11 cellular contexts compared by ENCODE assay signal in the genomic region with DNA sequence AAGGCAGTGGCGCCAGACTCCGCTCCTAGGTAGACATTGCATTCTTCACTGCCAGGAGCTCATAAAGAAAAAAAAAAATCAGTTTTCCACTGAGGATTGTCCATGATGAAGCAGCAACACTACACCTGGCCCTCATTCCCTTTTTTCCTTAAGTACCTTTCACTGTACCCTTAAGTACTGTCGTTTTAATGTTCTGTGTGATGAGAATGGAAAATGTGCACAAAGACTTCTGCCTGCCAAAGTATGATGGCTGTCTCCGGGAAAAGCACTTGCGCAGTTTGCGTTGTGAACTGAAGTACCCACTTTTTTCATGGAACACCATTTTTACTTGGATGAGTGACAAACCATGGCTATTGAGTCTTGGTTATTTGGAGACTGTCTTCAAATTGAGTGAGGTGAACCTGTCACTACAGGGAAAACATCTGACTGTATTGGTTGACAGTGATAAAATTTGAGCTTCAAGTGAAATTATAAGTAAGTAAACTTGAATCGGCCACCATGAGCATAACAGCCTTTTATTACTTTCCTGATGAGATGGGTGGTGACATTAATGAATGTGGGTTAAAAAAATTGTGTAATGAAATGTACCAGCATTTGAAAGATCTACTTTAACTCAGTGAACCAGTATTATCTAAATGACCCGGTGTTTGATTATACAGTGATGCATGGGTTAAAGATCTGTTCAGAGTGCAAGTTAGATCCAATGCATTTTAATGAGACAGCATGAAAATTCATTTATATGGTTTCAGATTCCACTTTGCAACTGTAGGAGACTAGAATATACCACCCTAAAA.
DNase-seq lines count a peak whose midpoint lies in the region; ATAC-seq, FAIRE-seq and TF ChIP-seq lines count a peak whose summit lies in the region.
"Had no signal": no experiment of that assay in that cellular context is flagged by ENCODE, and none has a peak within 500 bp of the region (broad histone marks: within the 10 kb centered on the region; RNA-seq: fewer than 3 reads in every experiment).

No MANE protein-coding gene starts in this region.

- no peaks in the 10 kb centered on the region for H3K27me3 Mint-ChIP-seq in activated T-cell treated with anti-CD3 and anti-CD28 coated beads, Interleukin-2, amount 50 U/mL, for 24 hours
- H3K27me3 Mint-ChIP-seq in activated naive CD8-positive, alpha-beta T cell treated with anti-CD3 and anti-CD28 coated beads for 36 hours = no peaks in the 10 kb centered on the region

- H2AFZ ChIP-seq in HepG2 (ENCODE audit: low read length) = no peak overlapping the region

- intact Hi-C loops in head of caudate nucleus (cut with DNase I) (no loop called here), HepG2 (cut with micrococcal nuclease; ENCODE audit: unreplicated experiment) (no loop called here)

- no peak overlapping the region for H3K9ac ChIP-seq in HepG2 (ENCODE audit: insufficient read depth, low read depth, low read length)

- H3K27ac Mint-ChIP-seq in activated T-cell treated with anti-CD3 and anti-CD28 coated beads, Interleukin-2, amount 50 U/mL, for 24 hours = peak overlapping the region; percentile 98
- peak overlapping the region; percentile 98 for H3K27ac Mint-ChIP-seq in activated naive CD8-positive, alpha-beta T cell treated with anti-CD3 and anti-CD28 coated beads for 36 hours

- peaks cover 85% of the 10 kb centered on the region for H3K79me2 ChIP-seq in HepG2 (ENCODE audit: insufficient read depth, low read length)

- H3K4me2 ChIP-seq in HepG2 (ENCODE audit: low read depth, low read length) = no peak overlapping the region

- TF ChIP-seq RAD21 in HepG2 (CRISPR knock-in tag; IDR thresholded peaks at IDR 0.05) = no peak

- TF ChIP-seq EP300 in HepG2 (IDR thresholded peaks at IDR 0.05; ENCODE audit: low read depth in 2 of 2, low read length in 2 of 2) (no peak), HepG2 (CRISPR knock-in tag; IDR thresholded peaks at IDR 0.05; ENCODE audit: borderline replicate concordance) (no peak)

- H4K20me1 ChIP-seq in HepG2 (ENCODE audit: insufficient read depth, low read length) = no peaks in the 10 kb centered on the region; the same call in 1 of the 2 replicates

- in situ Hi-C loops in HepG2 (cut with HindIII; ENCODE audit: extremely low pct_ligation_motif_present, low pct_unique_long_range_greater_than_20kb) = no loop called here

- FAIRE-seq in small intestine (lab: Jason Lieb, UNC) (no peak), HepG2 (lab: Jason Lieb, UNC) (no peak)

- CTCF ChIA-PET in HepG2 (lab: Yijun Ruan, JAX; ENCODE audit: low intra/inter-chr PET ratio, low total read pairs) = no interaction called here

- no peak for TF ChIP-seq POLR2A in HepG2 (IDR thresholded peaks at IDR 0.05; ENCODE audit: insufficient read depth in 1 of 2, low read depth in 2 of 2, low read length in 2 of 2)

- BruUV-seq in HepG2 (replicated peaks; lab: Mats Ljungman, UMichigan) = no TSS peak

- no peak for TF ChIP-seq CTCF in HepG2 (CRISPR knock-in tag; IDR thresholded peaks at IDR 0.05)

- H3K9me3 ChIP-seq in small intestine (ENCODE audit: control insufficient read depth, low read depth) (no peaks in the 10 kb centered on the region), HepG2 (ENCODE audit: low read length) (no peaks in the 10 kb centered on the region)

- no peaks in the 10 kb centered on the region for H3K9me3 Mint-ChIP-seq in activated T-cell treated with anti-CD3 and anti-CD28 coated beads, Interleukin-2, amount 50 U/mL, for 24 hours
- peaks cover 3% of the 10 kb centered on the region for H3K9me3 Mint-ChIP-seq in activated naive CD8-positive, alpha-beta T cell treated with anti-CD3 and anti-CD28 coated beads for 36 hours

- H3K27me3 ChIP-seq in small intestine (ENCODE audit: control insufficient read depth in 2 of 2, insufficient read depth in 2 of 2, low read length in 2 of 2) = no peaks in the 10 kb centered on the region
- H3K27me3 ChIP-seq in HepG2 (ENCODE audit: control insufficient read depth in 1 of 2, insufficient read depth in 2 of 2, low read length in 2 of 2) = no peaks in the 10 kb centered on the region
- H3K27me3 ChIP-seq: tibial nerve had no signal

- DNase-seq in activated T-cell treated with anti-CD3 and anti-CD28 coated beads, Interleukin-2, amount 50 U/mL, for 24 hours = no peak
- no peak for DNase-seq in activated T-cell treated with anti-CD3 and anti-CD28 coated beads, Interleukin-2, amount 50 U/mL, for 48 hours
- DNase-seq in NCI-H2107 (lab: John Stamatoyannopoulos, UW) = peak; percentile 66
- DNase-seq in activated naive CD8-positive, alpha-beta T cell treated with anti-CD3 and anti-CD28 coated beads for 36 hours = no peak
- peak; percentile 69 for DNase-seq in small intestine
- DNase-seq in pons (ENCODE audit: low spot score) = no peak
- DNase-seq in head of caudate nucleus = no peak
- no peak for DNase-seq in HepG2 (ENCODE audit: low spot score)
- DNase-seq: activated CD4-positive, alpha-beta T cell treated with anti-CD3 and anti-CD28 coated beads, Interleukin-2, amount 50 U/mL, for 1 hour; occipital lobe had no signal

- H3K27ac ChIP-seq in small intestine (ENCODE audit: low read depth in 1 of 2, low read length in 1 of 2) = peak overlapping the region in 1 of 2 donors; percentile 61
- H3K27ac ChIP-seq in HepG2 (ENCODE audit: extremely low read length, insufficient read depth, low read length) = no peak overlapping the region
- H3K27ac ChIP-seq: tibial nerve had no signal

- POLR2A ChIA-PET in HepG2 (lab: Yijun Ruan, JAX) = no interaction called here

- no peak overlapping the region for H3K4me3 ChIP-seq in small intestine (ENCODE audit: low read depth in 1 of 2, low read length in 2 of 2)
- H3K4me3 ChIP-seq in HepG2 (replicated peaks in 1 of 3; ENCODE audit: insufficient read depth in 1 of 3, low read depth in 2 of 3, low read length in 3 of 3) = no peak overlapping the region
- H3K4me3 ChIP-seq: tibial nerve had no signal

- no peak for ATAC-seq in HepG2

- peaks cover 73% of the 10 kb centered on the region for H3K36me3 Mint-ChIP-seq in activated T-cell treated with anti-CD3 and anti-CD28 coated beads, Interleukin-2, amount 50 U/mL, for 24 hours (ENCODE audit: low read depth)
- peaks cover 59% of the 10 kb centered on the region for H3K36me3 Mint-ChIP-seq in activated naive CD8-positive, alpha-beta T cell treated with anti-CD3 and anti-CD28 coated beads for 36 hours

- H3K36me3 ChIP-seq in small intestine (ENCODE audit: control insufficient read depth in 2 of 2, insufficient read depth in 2 of 2, low read length in 2 of 2) = no peaks in the 10 kb centered on the region
- H3K36me3 ChIP-seq in HepG2 (replicated peaks in 1 of 2; ENCODE audit: control insufficient read depth in 1 of 2, insufficient read depth in 2 of 2, low read length in 2 of 2) = peaks cover 4 to 16% of the 10 kb centered on the region in 2 experiments; a peak in 4 of 5 replicates

- peaks cover 94% of the 10 kb centered on the region for H3K4me1 Mint-ChIP-seq in activated T-cell treated with anti-CD3 and anti-CD28 coated beads, Interleukin-2, amount 50 U/mL, for 24 hours (ENCODE audit: low read depth)
- peaks cover 83% of the 10 kb centered on the region for H3K4me1 Mint-ChIP-seq in activated naive CD8-positive, alpha-beta T cell treated with anti-CD3 and anti-CD28 coated beads for 36 hours

- WGBS in small intestine, 3 donors = 74 to 88% (median 84%) methylated on average over 8 of the region's 8 CpGs
- 97% methylated on average over 8 of the region's 8 CpGs for WGBS in HepG2 (ENCODE audit: low lambda C conversion rate)

- H3K4me1 ChIP-seq in small intestine (ENCODE audit: control insufficient read depth in 2 of 2, insufficient read depth in 1 of 2, low read depth in 1 of 2, low read length in 1 of 2) (peaks cover 2 to 8% of the 10 kb centered on the region in 2 donors), HepG2 (ENCODE audit: insufficient read depth, low read length) (peaks cover 49% of the 10 kb centered on the region)

- H3K4me3 Mint-ChIP-seq in activated T-cell treated with anti-CD3 and anti-CD28 coated beads, Interleukin-2, amount 50 U/mL, for 24 hours = peak overlapping the region; percentile 62
- peak overlapping the region; percentile 6 for H3K4me3 Mint-ChIP-seq in activated naive CD8-positive, alpha-beta T cell treated with anti-CD3 and anti-CD28 coated beads for 36 hours

TF ChIP-seq in HepG2, 621 proteins besides CTCF, POLR2A, EP300 and RAD21 (continues in another document):
- TF ChIP-seq KAT7 (CRISPR knock-in tag; IDR thresholded peaks at IDR 0.05; ENCODE audit: borderline replicate concordance) (no peak), HOXD1 (CRISPR knock-in tag; IDR thresholded peaks at IDR 0.05) (no peak), ZNF598 (CRISPR knock-in tag; IDR thresholded peaks at IDR 0.05; ENCODE audit: borderline replicate concordance) (no peak), ETV6 (CRISPR knock-in tag; conservative IDR thresholded peaks at IDR 0.05) (no peak), RFXAP (CRISPR knock-in tag; IDR thresholded peaks at IDR 0.05; ENCODE audit: borderline replicate concordance) (no peak), ZNF816 (CRISPR knock-in tag; IDR thresholded peaks at IDR 0.05; ENCODE audit: borderline replicate concordance) (no peak), ZFP90 (CRISPR knock-in tag; IDR thresholded peaks at IDR 0.05; ENCODE audit: borderline replicate concordance) (no peak), JUN (CRISPR knock-in tag; IDR thresholded peaks at IDR 0.05) (no peak), ZMAT3 (CRISPR knock-in tag; conservative IDR thresholded peaks at IDR 0.05) (no peak), SMAD1 (CRISPR knock-in tag; IDR thresholded peaks at IDR 0.05; ENCODE audit: borderline replicate concordance, low read depth) (no peak), PPARG (CRISPR knock-in tag; conservative IDR thresholded peaks at IDR 0.05) (no peak)
- TF ChIP-seq, protein P1, sequence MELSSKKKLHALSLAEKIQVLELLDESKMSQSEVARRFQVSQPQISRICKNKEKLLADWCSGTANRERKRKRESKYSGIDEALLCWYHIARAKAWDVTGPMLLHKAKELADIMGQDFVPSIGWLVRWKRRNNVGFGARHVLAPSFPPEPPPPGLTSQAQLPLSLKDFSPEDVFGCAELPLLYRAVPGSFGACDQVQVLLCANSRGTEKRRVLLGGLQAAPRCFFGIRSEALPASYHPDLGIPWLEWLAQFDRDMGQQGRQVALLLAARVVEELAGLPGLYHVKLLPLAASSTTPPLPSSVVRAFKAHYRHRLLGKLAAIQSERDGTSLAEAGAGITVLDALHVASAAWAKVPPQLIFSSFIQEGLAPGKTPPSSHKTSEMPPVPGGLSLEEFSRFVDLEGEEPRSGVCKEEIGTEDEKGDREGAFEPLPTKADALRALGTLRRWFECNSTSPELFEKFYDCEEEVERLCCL (CRISPR knock-in tag; IDR thresholded peaks at IDR 0.05; ENCODE audit: borderline replicate concordance) = no peak

Comparison
In these comparisons a context has a peak if more than half of its experiments do, and no peak if none do; other contexts are left out.
1. DNase-seq: peak in NCI-H2107 (single experiment) and small intestine (single experiment); none in activated T-cell treated with anti-CD3 and anti-CD28 coated beads, Interleukin-2, amount 50 U/mL, for 24 hours (single experiment), activated T-cell treated with anti-CD3 and anti-CD28 coated beads, Interleukin-2, amount 50 U/mL, for 48 hours (0 of 2), activated naive CD8-positive, alpha-beta T cell treated with anti-CD3 and anti-CD28 coated beads for 36 hours (single experiment), pons (single experiment), head of caudate nucleus (0 of 42) and HepG2 (single experiment).